9 cellular contexts compared by ENCODE assay signal in genomic region chr20:13221313-13221672, GRCh38. TPM values are rescaled to one million over a fixed set of nuclear protein-coding genes. Genes with fewer than 3 reads are reported as not detected.
DNase-seq lines count a peak whose midpoint lies in the region; ATAC-seq and TF ChIP-seq lines count a peak whose summit lies in the region.
"Had no signal": no experiment of that assay in that cellular context is flagged by ENCODE, and none has a peak within 500 bp of the region (broad histone marks: within the 10 kb centered on the region; RNA-seq: fewer than 3 reads in every experiment).

No MANE protein-coding gene starts in this region.

- peaks cover 13% of the 10 kb centered on the region for H3K4me1 Mint-ChIP-seq in activated CD8-positive, alpha-beta memory T cell treated with anti-CD3 and anti-CD28 coated beads, Interleukin-2, amount 10 ng/mL, durations not matched to agents 7 days and 5 days
- H3K4me1 Mint-ChIP-seq in CD8-positive, alpha-beta memory T cell, result peaks cover 13 to 30% (median 19%) of the 10 kb centered on the region in 3 donors

- CTCF ChIA-PET in activated CD8-positive, alpha-beta memory T cell treated with anti-CD3 and anti-CD28 coated beads, Interleukin-2, amount 10 ng/mL, durations not matched to agents 7 days and 5 days (lab: Charles Lee), result no interaction called here
- CTCF ChIA-PET in CD8-positive, alpha-beta memory T cell (lab: Charles Lee), result no interaction called here

- in situ Hi-C loops in transverse colon (cut with MboI; ENCODE audit: low pct_ligation_motif_present in 1 of 4, low pct_unique_long_range_greater_than_20kb in 1 of 4, low sequenced_read_pairs in 3 of 4), result no loop called here

- H3K9me3 ChIP-seq in transverse colon, result no peaks in the 10 kb centered on the region
- H3K9me3 ChIP-seq in CD8-positive, alpha-beta memory T cell (ENCODE audit: low read length), result no peaks in the 10 kb centered on the region

- no peak overlapping the region for H3K4me3 Mint-ChIP-seq in activated CD8-positive, alpha-beta memory T cell treated with anti-CD3 and anti-CD28 coated beads, Interleukin-2, amount 10 ng/mL, durations not matched to agents 7 days and 5 days
- no peak overlapping the region for H3K4me3 Mint-ChIP-seq in CD8-positive, alpha-beta memory T cell

- TF ChIP-seq CTCF in HL-60 (IDR thresholded peaks at IDR 0.05; ENCODE audit: insufficient read depth, low read length), result no peak
- TF ChIP-seq CTCF in fibroblast of villous mesenchyme (IDR thresholded peaks at IDR 0.05; ENCODE audit: insufficient read depth, low read depth, low read length), result no peak
- no peak for TF ChIP-seq CTCF in transverse colon (IDR thresholded peaks at IDR 0.05)

- no peak for TF ChIP-seq POLR2A in transverse colon (IDR thresholded peaks at IDR 0.05)

- peak overlapping the region; percentile 18; the same call in 1 of the 2 replicates for H3K4me3 ChIP-seq in HL-60 (replicated peaks; ENCODE audit: insufficient read depth, low read length)
- peak overlapping the region; percentile 45 for H3K4me3 ChIP-seq in fibroblast of villous mesenchyme (ENCODE audit: low read depth, low read length)
- peak overlapping the region in 3 of 4 donors; percentile 31 to 53 (median 43) for H3K4me3 ChIP-seq in transverse colon
- H3K4me3 ChIP-seq in CD8-positive, alpha-beta memory T cell (ENCODE audit: low read length), result no peak overlapping the region

- H3K36me3 ChIP-seq in transverse colon, result no peaks in the 10 kb centered on the region
- no peaks in the 10 kb centered on the region for H3K36me3 ChIP-seq in CD8-positive, alpha-beta memory T cell (ENCODE audit: insufficient read depth, low read length)

- no peak for TF ChIP-seq EP300 in transverse colon (IDR thresholded peaks at IDR 0.05; ENCODE audit: low read depth)

- H3K27ac Mint-ChIP-seq in activated CD8-positive, alpha-beta memory T cell treated with anti-CD3 and anti-CD28 coated beads, Interleukin-2, amount 10 ng/mL, durations not matched to agents 7 days and 5 days, result no peak overlapping the region
- no peak overlapping the region for H3K27ac Mint-ChIP-seq in CD8-positive, alpha-beta memory T cell

- no peak overlapping the region for H3K27ac ChIP-seq in HL-60 (replicated peaks)
- no peak overlapping the region for H3K27ac ChIP-seq in transverse colon
- no peak overlapping the region for H3K27ac ChIP-seq in CD8-positive, alpha-beta memory T cell (ENCODE audit: low read depth, low read length)

- no peak for DNase-seq in activated CD8-positive, alpha-beta memory T cell treated with anti-CD3 and anti-CD28 coated beads, Interleukin-2, amount 10 ng/mL, durations not matched to agents 7 days and 5 days
- DNase-seq in activated CD8-positive, alpha-beta memory T cell treated with anti-CD3 and anti-CD28 coated beads for 24 hours, result no peak
- no peak for DNase-seq in HL-60 (ENCODE audit: low read depth in 1 of 2, low spot score in 1 of 2)
- no peak for DNase-seq in fibroblast of villous mesenchyme (ENCODE audit: low read depth)
- DNase-seq in transverse colon, result no peak
- no peak for DNase-seq in stimulated activated CD8-positive, alpha-beta memory T cell treated with anti-CD3 and anti-CD28 coated beads, Interleukin-4, amount 100 ng/mL, for 48 hours
- no peak for DNase-seq in CD8-positive, alpha-beta memory T cell
- DNase-seq in NCI-H1930 (lab: John Stamatoyannopoulos, UW), result no peak

- H3K36me3 Mint-ChIP-seq in activated CD8-positive, alpha-beta memory T cell treated with anti-CD3 and anti-CD28 coated beads, Interleukin-2, amount 10 ng/mL, durations not matched to agents 7 days and 5 days, result peaks cover 1% of the 10 kb centered on the region
- no peaks in the 10 kb centered on the region for H3K36me3 Mint-ChIP-seq in CD8-positive, alpha-beta memory T cell
- H3K36me3 Mint-ChIP-seq: CD4-positive, alpha-beta memory T cell had no signal

- H3K27me3 ChIP-seq in HL-60 (ENCODE audit: insufficient read depth, poor library complexity, severe bottlenecking) (peaks cover 47% of the 10 kb centered on the region), transverse colon (peaks cover 92% of the 10 kb centered on the region)
- H3K27me3 ChIP-seq in CD8-positive, alpha-beta memory T cell (ENCODE audit: insufficient read depth, low read length, poor library complexity, severe bottlenecking), result peaks cover 12% of the 10 kb centered on the region

- H3K4me1 ChIP-seq in transverse colon, result peaks cover 7 to 22% (median 20%) of the 10 kb centered on the region in 4 donors
- peaks cover 13% of the 10 kb centered on the region for H3K4me1 ChIP-seq in CD8-positive, alpha-beta memory T cell (ENCODE audit: insufficient read depth, low read length)

- POLR2A ChIA-PET in CD8-positive, alpha-beta memory T cell (lab: Charles Lee), result interaction anchor here (0.6 to 0.8 kb wide), 2 partner anchors 25 to 101 kb away, joined by 4 read pairs; no protein-coding TSS in a partner anchor

- intact Hi-C loops in transverse colon (cut with DNase I; ENCODE audit: low total_unique reads), result no loop called here

- no peaks in the 10 kb centered on the region for H3K9me3 Mint-ChIP-seq in activated CD8-positive, alpha-beta memory T cell treated with anti-CD3 and anti-CD28 coated beads, Interleukin-2, amount 10 ng/mL, durations not matched to agents 7 days and 5 days (ENCODE audit: low read depth)
- peaks cover 0 to 2% (median 0%) of the 10 kb centered on the region in 5 donors for H3K9me3 Mint-ChIP-seq in CD8-positive, alpha-beta memory T cell

- 4% methylated on average over 47 of the region's 56 CpGs; no CpG with 5 or more reads in 1 of the 2 donors for whole genome bisulfite sequencing in transverse colon (ENCODE audit: low coverage in 1 of 2), 2 donors

- ATAC-seq in activated CD8-positive, alpha-beta memory T cell treated with anti-CD3 and anti-CD28 coated beads, Interleukin-2, amount 10 ng/mL, durations not matched to agents 7 days and 5 days, result peak; percentile 53

- peaks cover 72% of the 10 kb centered on the region for H3K27me3 Mint-ChIP-seq in activated CD8-positive, alpha-beta memory T cell treated with anti-CD3 and anti-CD28 coated beads, Interleukin-2, amount 10 ng/mL, durations not matched to agents 7 days and 5 days
- H3K27me3 Mint-ChIP-seq in CD8-positive, alpha-beta memory T cell, result peaks cover 30 to 59% of the 10 kb centered on the region in 2 donors

RNA-seq across cellular contexts. Expression of gene ISM1, which starts 0.2 kb away (rescaled TPM):
- under 1 TPM; 0.12 to 0.23 TPM for total RNA-seq in activated CD8-positive, alpha-beta memory T cell treated with anti-CD3 and anti-CD28 coated beads, Interleukin-2, amount 10 ng/mL, durations not matched to agents 7 days and 5 days
- total RNA-seq in fibroblast of villous mesenchyme (0.43 and 0.64 TPM in 2 replicates), transverse colon (under 1 TPM in 2 of 4 donors, not detected in 2; 0.55 to 0.64 TPM)
- total RNA-seq in CD8-positive, alpha-beta memory T cell, result 1 to 10 TPM; 1.6 to 1.7 TPM
- polyA plus RNA-seq in CD8-positive, alpha-beta memory T cell, result 1.3 TPM
